ENCODE assay signal across 14 cellular contexts in genomic region chr6:137647762-137648412, GRCh38.
A peak's percentile ranks its signal among the peaks of the same experiment; 100 is the strongest.
DNase-seq lines count a peak whose midpoint lies in the region; ATAC-seq, FAIRE-seq and TF ChIP-seq lines count a peak whose summit lies in the region.
"Had no signal": no experiment of that assay in that cellular context is flagged by ENCODE, and none has a peak within 500 bp of the region (broad histone marks: within the 10 kb centered on the region; RNA-seq: fewer than 3 reads in every experiment).

No MANE protein-coding gene starts in this region.

- no peak overlapping the region for H2BK5ac ChIP-seq in trophoblast cell (ENCODE audit: low read depth, low read length, poor library complexity)

- H3K27me3 ChIP-seq in muscle layer of duodenum (ENCODE audit: low read depth, low read length) (no peaks in the 10 kb centered on the region), trophoblast cell (ENCODE audit: insufficient read depth, low read length) (no peaks in the 10 kb centered on the region)

- H3K79me1 ChIP-seq in trophoblast cell (ENCODE audit: low read length): peaks cover 2% of the 10 kb centered on the region

- H3K4ac ChIP-seq in trophoblast cell (ENCODE audit: low read depth, low read length): no peak overlapping the region

- no peaks in the 10 kb centered on the region for H3K79me2 ChIP-seq in trophoblast cell (ENCODE audit: control insufficient read depth, insufficient read depth, low read length, poor library complexity)

- H3K4me3 ChIP-seq in muscle layer of duodenum (ENCODE audit: low read depth in 1 of 2, low read length in 2 of 2): no peak overlapping the region
- no peak overlapping the region for H3K4me3 ChIP-seq in trophoblast cell (ENCODE audit: low read depth, low read length)

- H3K27ac ChIP-seq in muscle layer of duodenum (ENCODE audit: low read length): peak overlapping the region; percentile 41
- no peak overlapping the region for H3K27ac ChIP-seq in trophoblast cell (ENCODE audit: low read depth, low read length)

- H3K9me3 ChIP-seq in muscle layer of duodenum (ENCODE audit: control insufficient read depth in 1 of 2, low read length in 2 of 2) (peaks cover 0 to 2% of the 10 kb centered on the region in 2 donors), trophoblast cell (ENCODE audit: insufficient read depth, low read depth, low read length) (peaks cover 2% of the 10 kb centered on the region)

- no peak overlapping the region for H4K12ac ChIP-seq in trophoblast cell (ENCODE audit: low read depth, low read length)

- no peak overlapping the region for H2AK5ac ChIP-seq in trophoblast cell (ENCODE audit: low read length)

- no peak for TF ChIP-seq POLR2A in H54 (IDR thresholded peaks at IDR 0.05; ENCODE audit: low read depth, low read length)

- DNase-seq in H54 (ENCODE audit: insufficient read length, low spot score) (peak; percentile 2), RKO (ENCODE audit: low spot score) (peak; percentile 77), trophoblast cell (no peak), GDM1 (lab: John Stamatoyannopoulos, UW) (no peak), frontal cortex (ENCODE audit: low spot score in 2 of 2) (no peak), NCI-H2227 treated with DMSO at 0.1 percent for 48 hours (lab: John Stamatoyannopoulos, UW) (no peak)
- DNase-seq: activated gamma-delta T cell treated with Interleukin-2 at 50 U/mL for 16 hours; cerebellar nuclear complex; NCI-H1092 treated with DMSO at 0.1 percent for 48 hours; NCI-H526 treated with DMSO at 0.1 percent for 48 hours; stimulated activated naive CD4-positive, alpha-beta T cell had no signal

- no peak overlapping the region for H4K8ac ChIP-seq in trophoblast cell (ENCODE audit: low read depth, low read length)

- FAIRE-seq in H54 (lab: Jason Lieb, UNC) (peak; percentile 41), frontal cortex (lab: Jason Lieb, UNC) (no peak)
- FAIRE-seq: islet of Langerhans had no signal

- ATAC-seq in GM18520 (IDR thresholded peaks at IDR 0.05; ENCODE audit: unreplicated experiment): peak; percentile 67

- H2BK12ac ChIP-seq in trophoblast cell (ENCODE audit: low read length): no peak overlapping the region

- H2AFZ ChIP-seq in trophoblast cell (ENCODE audit: insufficient read depth, low read length, poor library complexity): no peak overlapping the region

- H3K36me3 ChIP-seq in muscle layer of duodenum (ENCODE audit: control insufficient read depth in 1 of 2, insufficient read depth in 2 of 2, low read length in 2 of 2) (no peaks in the 10 kb centered on the region), trophoblast cell (ENCODE audit: control insufficient read depth in 1 of 2, insufficient read depth in 2 of 2, low read length in 2 of 2) (no peaks in the 10 kb centered on the region)

- H2BK120ac ChIP-seq in trophoblast cell (ENCODE audit: insufficient read depth, low read length, poor library complexity): no peak overlapping the region

- no peak overlapping the region for H3K9ac ChIP-seq in trophoblast cell (ENCODE audit: low read length)

- H4K91ac ChIP-seq in trophoblast cell (ENCODE audit: low read depth, low read length): no peak overlapping the region

- no peak overlapping the region for H3K14ac ChIP-seq in trophoblast cell (ENCODE audit: low read length)

- no peak overlapping the region for H3K18ac ChIP-seq in trophoblast cell (ENCODE audit: low read length)

- H3K4me1 ChIP-seq in muscle layer of duodenum (ENCODE audit: control insufficient read depth in 1 of 2, insufficient read depth in 2 of 2, low read length in 2 of 2) (no peaks in the 10 kb centered on the region), trophoblast cell (ENCODE audit: control insufficient read depth in 1 of 2, insufficient read depth in 2 of 2, low read length in 2 of 2) (peaks cover 4 to 6% of the 10 kb centered on the region in 2 experiments)

- WGBS in trophoblast cell (ENCODE audit: extremely low coverage, insufficient coverage, insufficient read length): no CpG with 5 or more reads among the region's 5 CpGs

- H3K4me2 ChIP-seq in trophoblast cell (ENCODE audit: low read length): no peak overlapping the region

- H3K23ac ChIP-seq in trophoblast cell (ENCODE audit: low read length): no peak overlapping the region

Comparison
In these comparisons a context has a peak if more than half of its experiments do, and no peak if none do; other contexts are left out.
1. DNase-seq: peak in H54 (single experiment) and RKO (single experiment); none in trophoblast cell (0 of 2), GDM1 (single experiment), frontal cortex (0 of 2) and NCI-H2227 treated with DMSO at 0.1 percent for 48 hours (single experiment).